9 cellular contexts compared by ENCODE assay signal in the genomic region with DNA sequence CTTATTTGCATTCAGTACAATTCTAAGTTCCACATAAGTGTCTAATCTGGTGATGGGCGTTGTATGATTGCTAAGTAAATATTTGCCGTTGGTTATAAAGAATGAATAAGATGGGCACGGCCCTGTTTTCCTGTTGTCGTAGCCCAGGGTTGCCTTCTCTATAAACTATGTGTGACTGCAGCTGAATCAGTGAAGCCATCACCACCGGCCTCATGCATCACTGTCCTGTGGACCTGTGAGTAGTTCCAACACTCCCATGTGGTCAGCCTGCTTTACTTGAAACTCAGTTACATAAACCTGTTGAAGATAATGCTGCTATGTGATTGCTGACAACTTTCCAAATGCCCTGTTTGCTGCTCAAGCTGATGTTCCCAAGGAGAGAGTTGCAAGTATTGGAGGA. TPM values are rescaled to one million over a fixed set of nuclear protein-coding genes. Genes with fewer than 3 reads are reported as not detected.
DNase-seq lines count a peak whose midpoint lies in the region; ATAC-seq and TF ChIP-seq lines count a peak whose summit lies in the region.
"Had no signal": no experiment of that assay in that cellular context is flagged by ENCODE, and none has a peak within 500 bp of the region (broad histone marks: within the 10 kb centered on the region; RNA-seq: fewer than 3 reads in every experiment).

No MANE protein-coding gene starts in this region.

- no peak for ATAC-seq in HG03439 (IDR thresholded peaks at IDR 0.05; ENCODE audit: unreplicated experiment)

- intact Hi-C loops in activated CD4-positive, alpha-beta T cell treated with anti-CD3 and anti-CD28 coated beads, Interleukin-2, amount 10 ng/mL, durations not matched to agents 24 days and 14 days (cut with micrococcal nuclease) = loop anchor here (5.0 to 10.0 kb wide), 3 partner anchors 166 to 538 kb away; no protein-coding TSS in a partner anchor
- intact Hi-C loops in posterior cingulate gyrus (cut with DNase I) = no loop called here

- CTCF ChIA-PET in RWPE1 (lab: Yijun Ruan, JAX) = no interaction called here

- H3K36me3 ChIP-seq in stomach smooth muscle (ENCODE audit: control insufficient read depth in 2 of 2, insufficient read depth in 2 of 2, low read length in 2 of 2) = no peaks in the 10 kb centered on the region

- POLR2A ChIA-PET in RWPE1 (lab: Yijun Ruan, JAX; ENCODE audit: low non-redundant PET) = no interaction called here

- H3K4me1 ChIP-seq in stomach smooth muscle (ENCODE audit: control insufficient read depth, insufficient read depth, low read length) = peaks cover 31% of the 10 kb centered on the region

- no peaks in the 10 kb centered on the region for H3K9me3 ChIP-seq in stomach smooth muscle (ENCODE audit: control insufficient read depth in 2 of 2, low read length in 2 of 2)

- H3K27ac ChIP-seq in RWPE1 (peak overlapping the region; percentile 83), stomach smooth muscle (ENCODE audit: low read length) (peak overlapping the region; percentile 41)

- H3K27me3 ChIP-seq in stomach smooth muscle (ENCODE audit: control insufficient read depth in 1 of 2, insufficient read depth in 2 of 2, low read length in 2 of 2) = no peaks in the 10 kb centered on the region

- no peak overlapping the region for H3K27ac Mint-ChIP-seq in activated CD4-positive, alpha-beta T cell treated with anti-CD3 and anti-CD28 coated beads, Interleukin-2, amount 10 ng/mL, durations not matched to agents 24 days and 14 days

- no peaks in the 10 kb centered on the region for H3K36me3 Mint-ChIP-seq in activated CD4-positive, alpha-beta T cell treated with anti-CD3 and anti-CD28 coated beads, Interleukin-2, amount 10 ng/mL, durations not matched to agents 24 days and 14 days (ENCODE audit: low read depth)

- peaks cover 69% of the 10 kb centered on the region for H3K4me1 Mint-ChIP-seq in activated CD4-positive, alpha-beta T cell treated with anti-CD3 and anti-CD28 coated beads, Interleukin-2, amount 10 ng/mL, durations not matched to agents 24 days and 14 days

- H3K9me3 Mint-ChIP-seq in activated CD4-positive, alpha-beta T cell treated with anti-CD3 and anti-CD28 coated beads, Interleukin-2, amount 10 ng/mL, durations not matched to agents 24 days and 14 days = no peaks in the 10 kb centered on the region

- DNase-seq in activated CD4-positive, alpha-beta T cell treated with anti-CD3 and anti-CD28 coated beads, Interleukin-2, amount 10 ng/mL, durations not matched to agents 24 days and 14 days = no peak
- no peak for DNase-seq in activated CD4-positive, alpha-beta T cell treated with anti-CD3 and anti-CD28 coated beads, Interleukin-2, amount 50 U/mL, for 4 hours
- DNase-seq in RWPE1 (ENCODE audit: low spot score) (no peak), fibroblast of peridontal ligament (ENCODE audit: extremely low read depth) (peak; percentile 51), posterior cingulate gyrus (no peak)
- DNase-seq in stimulated activated CD4-positive, alpha-beta T cell treated with anti-CD3 and anti-CD28 coated beads, Interleukin-4, amount 100 ng/mL, for 24 hours = no peak
- DNase-seq: hypothalamus had no signal

- no peak for TF ChIP-seq CTCF in RWPE1 (conservative IDR thresholded peaks at IDR 0.05; ENCODE audit: low read depth)

- no peak overlapping the region for H3K9ac ChIP-seq in stomach smooth muscle (ENCODE audit: low read length in 2 of 2)

- no peak overlapping the region for H3K4me3 ChIP-seq in stomach smooth muscle (ENCODE audit: low read length in 2 of 2)

- no peaks in the 10 kb centered on the region for H3K27me3 Mint-ChIP-seq in activated CD4-positive, alpha-beta T cell treated with anti-CD3 and anti-CD28 coated beads, Interleukin-2, amount 10 ng/mL, durations not matched to agents 24 days and 14 days

- peak overlapping the region; percentile 51 for H3K4me3 Mint-ChIP-seq in activated CD4-positive, alpha-beta T cell treated with anti-CD3 and anti-CD28 coated beads, Interleukin-2, amount 10 ng/mL, durations not matched to agents 24 days and 14 days

RNA-seq across cellular contexts. Expression of a gene that starts 21.6 kb away (rescaled TPM):
- 116 and 127 TPM in 2 replicates for total RNA-seq in activated CD4-positive, alpha-beta T cell treated with anti-CD3 and anti-CD28 coated beads, Interleukin-2, amount 10 ng/mL, durations not matched to agents 24 days and 14 days
